8 cellular contexts compared by ENCODE assay signal in genomic region chr3:39260957-39261356, GRCh38. TPM values are rescaled to one million over a fixed set of nuclear protein-coding genes. Genes with fewer than 3 reads are reported as not detected.
DNase-seq lines count a peak whose midpoint lies in the region; ATAC-seq and TF ChIP-seq lines count a peak whose summit lies in the region.

No MANE protein-coding gene starts in this region.

- no peak overlapping the region for H2AK5ac ChIP-seq in IMR-90 (ENCODE audit: low read depth, low read length)

- TF ChIP-seq POLR2A in IMR-90 (IDR thresholded peaks at IDR 0.05; ENCODE audit: low read depth, low read length): no peak

- TF ChIP-seq RAD21 in IMR-90 (IDR thresholded peaks at IDR 0.05; ENCODE audit: low read length): peak; percentile 40

- H3K27me3 ChIP-seq in CD4-positive, alpha-beta T cell (ENCODE audit: control insufficient read depth, insufficient read depth, low read length): no peaks in the 10 kb centered on the region
- H3K27me3 ChIP-seq in IMR-90 (ENCODE audit: control insufficient read depth, insufficient read depth, low read length): peaks cover 27% of the 10 kb centered on the region

- no CpG with 5 or more reads among the region's 7 CpGs for WGBS in IMR-90 (ENCODE audit: extremely low coverage in 2 of 2, insufficient read length in 1 of 2), 2 experiments

- no peaks in the 10 kb centered on the region for H3K9me1 ChIP-seq in IMR-90 (ENCODE audit: insufficient read depth, low read length)

- H4K91ac ChIP-seq in IMR-90 (ENCODE audit: insufficient read depth, low read depth, low read length): no peak overlapping the region

- H3K14ac ChIP-seq in IMR-90 (replicated peaks; ENCODE audit: low read depth, low read length): no peak overlapping the region

- no peaks in the 10 kb centered on the region for H3K79me1 ChIP-seq in IMR-90 (ENCODE audit: low read depth in 1 of 2, low read length in 2 of 2)

- no TSS peak for BruUV-seq in IMR-90 (replicated peaks; lab: Mats Ljungman, UMichigan)

- no peak overlapping the region for H3K18ac ChIP-seq in IMR-90 (ENCODE audit: low read depth, low read length)

- H2BK20ac ChIP-seq in IMR-90 (ENCODE audit: low read depth, low read length): no peak overlapping the region

- H3K9ac ChIP-seq in IMR-90 (ENCODE audit: low read depth, low read length): no peak overlapping the region

- no peaks in the 10 kb centered on the region for H3K27me3 Mint-ChIP-seq in CD4-positive, alpha-beta T cell
- peaks cover 37% of the 10 kb centered on the region for H3K27me3 Mint-ChIP-seq in T-helper 1 cell treated with Interleukin-12 subunit alpha and Interleukin-12 subunit beta and Interleukin-4 antibody, amounts not matched to agents 30 μg/mL and 1 μg/mL, for 36 hours (ENCODE audit: low read depth)

- no peak overlapping the region for H2AFZ ChIP-seq in IMR-90 (replicated peaks; ENCODE audit: low read length, poor library complexity)

- H3K9me3 Mint-ChIP-seq in CD4-positive, alpha-beta T cell: no peaks in the 10 kb centered on the region
- peaks cover 10% of the 10 kb centered on the region for H3K9me3 Mint-ChIP-seq in T-helper 1 cell treated with Interleukin-12 subunit alpha and Interleukin-12 subunit beta and Interleukin-4 antibody, amounts not matched to agents 30 μg/mL and 1 μg/mL, for 36 hours

- no peak overlapping the region for H3K23ac ChIP-seq in IMR-90 (ENCODE audit: low read depth, low read length)

- no peak overlapping the region for H4K5ac ChIP-seq in IMR-90 (ENCODE audit: low read depth, low read length)

- no peak overlapping the region for H3K27ac Mint-ChIP-seq in CD4-positive, alpha-beta T cell
- peak overlapping the region; percentile 86 for H3K27ac Mint-ChIP-seq in T-helper 1 cell treated with Interleukin-12 subunit alpha and Interleukin-12 subunit beta and Interleukin-4 antibody, amounts not matched to agents 30 μg/mL and 1 μg/mL, for 36 hours

- H3K56ac ChIP-seq in IMR-90 (ENCODE audit: extremely low read depth, insufficient read depth, low read length): no peak overlapping the region

- peak; percentile 21 for TF ChIP-seq CTCF in CD4-positive, alpha-beta T cell (IDR thresholded peaks at IDR 0.05)
- TF ChIP-seq CTCF in IMR-90 (conservative IDR thresholded peaks at IDR 0.05; ENCODE audit: low read depth, low read length): peak; percentile 35; the same call in 1 of the 2 replicates

- H2AK9ac ChIP-seq in IMR-90 (replicated peaks; ENCODE audit: low read depth, low read length, poor library complexity): no peak overlapping the region

- no peak overlapping the region for H2BK5ac ChIP-seq in IMR-90 (ENCODE audit: low read depth, low read length, poor library complexity, severe bottlenecking)

- H3K27ac ChIP-seq in CD4-positive, alpha-beta T cell (ENCODE audit: low read depth, low read length): no peak overlapping the region
- H3K27ac ChIP-seq in IMR-90 (ENCODE audit: insufficient read depth, low read length): no peak overlapping the region

- H3K4me1 Mint-ChIP-seq in CD4-positive, alpha-beta T cell (ENCODE audit: low read depth): peaks cover 6% of the 10 kb centered on the region
- H3K4me1 Mint-ChIP-seq in T-helper 1 cell treated with Interleukin-12 subunit alpha and Interleukin-12 subunit beta and Interleukin-4 antibody, amounts not matched to agents 30 μg/mL and 1 μg/mL, for 36 hours (ENCODE audit: low read depth): peaks cover 61% of the 10 kb centered on the region

- intact Hi-C loops in CD4-positive, alpha-beta T cell (cut with DNase I, micrococcal nuclease): no loop called here
- intact Hi-C loops in IMR-90 (cut with micrococcal nuclease): no loop called here

- no peak overlapping the region for H3K4me2 ChIP-seq in IMR-90 (ENCODE audit: low read depth, low read length)

- peak in 9 of 10 experiments; percentile 14 to 65 (median 25) for DNase-seq in CD4-positive, alpha-beta T cell
- DNase-seq in IMR-90 (peak; percentile 71), kidney glomerular epithelial cell (lab: John Stamatoyannopoulos, UW) (peak; percentile 82), NCI-H1436 (lab: John Stamatoyannopoulos, UW) (no peak)
- DNase-seq in central memory CD4-positive, alpha-beta T cell: peak; percentile 72
- peak; percentile 55 for DNase-seq in stimulated activated CD4-positive, alpha-beta T cell treated with anti-CD3 and anti-CD28 coated beads, Interleukin-4, amount 100 ng/mL, for 24 hours

- no peaks in the 10 kb centered on the region for H3K4me1 ChIP-seq in IMR-90 (ENCODE audit: control insufficient read depth, insufficient read depth, low read length)

- no peaks in the 10 kb centered on the region for H3K9me3 ChIP-seq in CD4-positive, alpha-beta T cell (ENCODE audit: control insufficient read depth, low read length)
- no peaks in the 10 kb centered on the region for H3K9me3 ChIP-seq in IMR-90 (ENCODE audit: control insufficient read depth, insufficient read depth, low read length)

- ATAC-seq in CD4-positive, alpha-beta T cell (ENCODE audit: poor library complexity): peak; percentile 99
- peak; percentile 71 for ATAC-seq in GM19395 (IDR thresholded peaks at IDR 0.05; ENCODE audit: unreplicated experiment)
- no peak for ATAC-seq in IMR-90 (ENCODE audit: low read depth)

- H3K36me3 Mint-ChIP-seq in CD4-positive, alpha-beta T cell (ENCODE audit: low read depth): no peaks in the 10 kb centered on the region
- peaks cover 32% of the 10 kb centered on the region for H3K36me3 Mint-ChIP-seq in T-helper 1 cell treated with Interleukin-12 subunit alpha and Interleukin-12 subunit beta and Interleukin-4 antibody, amounts not matched to agents 30 μg/mL and 1 μg/mL, for 36 hours (ENCODE audit: low read depth)

- no peaks in the 10 kb centered on the region for H3K36me3 ChIP-seq in IMR-90 (ENCODE audit: control insufficient read depth, insufficient read depth, low read length)

- CTCF ChIA-PET in CD4-positive, alpha-beta T cell (lab: Charles Lee): no interaction called here
- CTCF ChIA-PET in IMR-90 (lab: Yijun Ruan, JAX): no interaction called here

- H3K4ac ChIP-seq in IMR-90 (ENCODE audit: low read depth, low read length): no peak overlapping the region

- no peak overlapping the region for H2BK15ac ChIP-seq in IMR-90 (ENCODE audit: low read depth, low read length)

- dilution Hi-C loops in IMR-90 (cut with HindIII; ENCODE audit: low sequenced_read_pairs, unreplicated experiment): no loop called here

- H4K8ac ChIP-seq in IMR-90 (ENCODE audit: low read depth in 2 of 2, low read length in 2 of 2): no peak overlapping the region

- no peak overlapping the region for H3K4me3 ChIP-seq in IMR-90 (ENCODE audit: insufficient read depth, low read depth, low read length)

- in situ Hi-C loops in IMR-90 (cut with MboI; ENCODE audit: low sequenced_read_pairs): no loop called here

- H4K20me1 ChIP-seq in IMR-90 (ENCODE audit: insufficient read depth, low read length): no peaks in the 10 kb centered on the region

- no peak overlapping the region for H3K4me3 Mint-ChIP-seq in CD4-positive, alpha-beta T cell
- H3K4me3 Mint-ChIP-seq in T-helper 1 cell treated with Interleukin-12 subunit alpha and Interleukin-12 subunit beta and Interleukin-4 antibody, amounts not matched to agents 30 μg/mL and 1 μg/mL, for 36 hours: peak overlapping the region; percentile 63

- POLR2A ChIA-PET in CD4-positive, alpha-beta T cell (lab: Charles Lee): no interaction called here
- POLR2A ChIA-PET in IMR-90 (lab: Charles Lee; ENCODE audit: unreplicated experiment): no interaction called here

- H2BK120ac ChIP-seq in IMR-90 (ENCODE audit: low read depth, low read length): no peak overlapping the region

TF ChIP-seq in IMR-90, 13 proteins besides CTCF, POLR2A, EP300 and RAD21:
- TF ChIP-seq ELK1 (IDR thresholded peaks at IDR 0.05; ENCODE audit: borderline replicate concordance, low read depth, low read length): no peak
- no peak for TF ChIP-seq RFX5 (IDR thresholded peaks at IDR 0.05; ENCODE audit: low read depth, low read length)
- no peak for TF ChIP-seq MAZ (IDR thresholded peaks at IDR 0.05; ENCODE audit: borderline replicate concordance, low read depth, low read length)
- TF ChIP-seq MXI1 (IDR thresholded peaks at IDR 0.05; ENCODE audit: borderline replicate concordance, low read depth, low read length): no peak
- TF ChIP-seq RCOR1 (IDR thresholded peaks at IDR 0.05; ENCODE audit: insufficient replicate concordance, low read length): no peak
- no peak for TF ChIP-seq CHD1 (IDR thresholded peaks at IDR 0.05; ENCODE audit: low read depth, low read length)
- TF ChIP-seq MAFK (IDR thresholded peaks at IDR 0.05; ENCODE audit: low read depth, low read length): peak; percentile 79
- TF ChIP-seq SMC3 (IDR thresholded peaks at IDR 0.05; ENCODE audit: low read depth, low read length): peak; percentile 43
- no peak for TF ChIP-seq FOS (IDR thresholded peaks at IDR 0.05; ENCODE audit: low read depth, low read length)
- TF ChIP-seq CEBPB (IDR thresholded peaks at IDR 0.05; ENCODE audit: low read depth, low read length): peak; percentile 89
- TF ChIP-seq USF2 (IDR thresholded peaks at IDR 0.05; ENCODE audit: low read depth, low read length): no peak

RNA-seq across cellular contexts. Expression of gene CX3CR1, which starts 18.9 kb away (rescaled TPM):
- total RNA-seq in CD4-positive, alpha-beta T cell: under 1 TPM; 0.14 to 0.27 TPM
- total RNA-seq in IMR-90 (2012; rRNA removed): not detected in 2 replicates
- 0.03 TPM in 1 of 2 replicates, not detected in the other for polyA plus RNA-seq in IMR-90 (2012; rRNA removed)
- 0.01 TPM in 1 of 2 replicates, not detected in the other for polyA plus RNA-seq in IMR-90 (2012; cell fraction: cytosol; rRNA removed)
- not detected in 2 replicates for polyA plus RNA-seq in IMR-90 (2012; cell fraction: nucleus; rRNA removed; ENCODE audit: low replicate concordance)
